20 cellular contexts compared by ENCODE assay signal in genomic region chr6:165002358-165002757, GRCh38.
A peak's percentile ranks its signal among the peaks of the same experiment; 100 is the strongest.
DNase-seq lines count a peak whose midpoint lies in the region; ATAC-seq, FAIRE-seq and TF ChIP-seq lines count a peak whose summit lies in the region.
"Had no signal": no experiment of that assay in that cellular context is flagged by ENCODE, and none has a peak within 500 bp of the region (broad histone marks: within the 10 kb centered on the region; RNA-seq: fewer than 3 reads in every experiment).

No MANE protein-coding gene starts in this region.

- no peaks in the 10 kb centered on the region for H4K20me1 ChIP-seq in K562 (replicated peaks; ENCODE audit: control insufficient read depth, insufficient read depth, low read length)
- H4K20me1 ChIP-seq: BLaER1 treated with 17β-estradiol and CSF1 and Interleukin-3, amounts not matched to agents 10 nM and 100 nM had no signal

- WGBS in K562 (ENCODE audit: insufficient coverage, low coverage, missing lambda C conversion rate) = 2% methylated on average over 4 of the region's 4 CpGs

- DNase-seq in K562 (ENCODE audit: extremely low read depth in 1 of 4, low spot score in 3 of 4) (no peak), frontal cortex (ENCODE audit: low spot score in 2 of 2) (no peak), GM13977 (ENCODE audit: low spot score) (no peak), Right ventricle myocardium superior (no peak)
- DNase-seq: 8988T; AML-193; Caco-2; Calu3; CD4-positive, alpha-beta T cell; CD8-positive, alpha-beta T cell; DMS79 treated with DMSO at 0.1 percent for 48 hours; GF-D8 had no signal

- in situ Hi-C loops in K562 (cut with MboI) = no loop called here
- in situ Hi-C loops in GM13977 (cut with MboI; ENCODE audit: low pct_unique_long_range_greater_than_20kb, low sequenced_read_pairs, unreplicated experiment) = no loop called here

- FAIRE-seq in K562 (lab: Jason Lieb, UNC) = no peak
- FAIRE-seq in frontal cortex (lab: Jason Lieb, UNC) = peak; percentile 10
- FAIRE-seq: A549, D721Med, G401.6, GM12891, GM18507 had no signal

- H3K79me2 ChIP-seq in K562 (ENCODE audit: control insufficient read depth, insufficient read depth, low read length) = no peaks in the 10 kb centered on the region

- H3K36me3 ChIP-seq in K562 (ENCODE audit: control insufficient read depth, insufficient read depth, low read length) = no peaks in the 10 kb centered on the region
- H3K36me3 ChIP-seq: BLaER1 treated with 17β-estradiol and CSF1 and Interleukin-3, amounts not matched to agents 10 nM and 100 nM had no signal

- no peak for TF ChIP-seq POLR2A in K562 (conservative IDR thresholded peaks at IDR 0.05)

- H3K9me1 ChIP-seq in K562 (ENCODE audit: control insufficient read depth, insufficient read depth, low read length) = no peaks in the 10 kb centered on the region

- no peak overlapping the region for H3K27ac ChIP-seq in K562 (ENCODE audit: extremely low read depth, low read depth, low read length)
- H3K27ac ChIP-seq: A549; BLaER1 treated with 17β-estradiol and CSF1 and Interleukin-3, amounts not matched to agents 10 nM and 100 nM; C4-2B had no signal

- no TSS peak for BruUV-seq in K562 (replicated peaks; lab: Mats Ljungman, UMichigan)

- no peak overlapping the region for H3K9ac ChIP-seq in K562 (ENCODE audit: insufficient read depth in 1 of 2, low read depth in 2 of 2, low read length in 2 of 2)
- H3K9ac ChIP-seq: BLaER1 treated with 17β-estradiol and CSF1 and Interleukin-3, amounts not matched to agents 10 nM and 100 nM had no signal

- H3K9me3 ChIP-seq in K562 (replicated peaks; ENCODE audit: control insufficient read depth, insufficient read depth, low read depth, low read length) = peaks cover 2% of the 10 kb centered on the region; the same call in 1 of the 2 replicates
- H3K9me3 ChIP-seq: A549 had no signal

- intact Hi-C loops in K562 (cut with micrococcal nuclease) (no loop called here), Right ventricle myocardium superior (cut with DNase I) (no loop called here)

- TF ChIP-seq CTCF in K562 (IDR thresholded peaks at IDR 0.05 in 2 of 3, conservative IDR thresholded peaks at IDR 0.05 in 1 of 3; ENCODE audit: insufficient read depth in 2 of 3, low read depth in 1 of 3, low read length in 3 of 3) = no peak
- no peak for TF ChIP-seq CTCF in GM13977 (IDR thresholded peaks at IDR 0.05; ENCODE audit: extremely low read depth, insufficient read depth, missing control alignments)

- POLR2A ChIA-PET in K562 (lab: Yijun Ruan, JAX) = no interaction called here

- no peaks in the 10 kb centered on the region for H3K4me1 ChIP-seq in K562 (replicated peaks in 1 of 2; ENCODE audit: control insufficient read depth in 2 of 2, insufficient read depth in 2 of 2, low read length in 2 of 2)
- H3K4me1 ChIP-seq: A549; BLaER1 treated with 17β-estradiol and CSF1 and Interleukin-3, amounts not matched to agents 10 nM and 100 nM; Caco-2 had no signal

- no peak for TF ChIP-seq EP300 in K562 (IDR thresholded peaks at IDR 0.05; ENCODE audit: low read length)

- H3K4me2 ChIP-seq in K562 (ENCODE audit: insufficient read depth, low read length) = no peak overlapping the region
- H3K4me2 ChIP-seq: A549; BLaER1 treated with 17β-estradiol and CSF1 and Interleukin-3, amounts not matched to agents 10 nM and 100 nM had no signal

- H3K4me3 ChIP-seq in K562 = no peak overlapping the region
- H3K4me3 ChIP-seq: A549; BLaER1 treated with 17β-estradiol and CSF1 and Interleukin-3, amounts not matched to agents 10 nM and 100 nM had no signal

- ATAC-seq in K562 (no peak), GM19395 (IDR thresholded peaks at IDR 0.05; ENCODE audit: unreplicated experiment) (no peak), Right ventricle myocardium superior (ENCODE audit: poor library complexity) (no peak)
- ATAC-seq: A549; CD8-positive, alpha-beta T cell had no signal

- no peak for TF ChIP-seq RAD21 in K562 (CRISPR knock-in tag; conservative IDR thresholded peaks at IDR 0.05 in 1 of 2, IDR thresholded peaks at IDR 0.05 in 1 of 2)

- H3K27me3 ChIP-seq in K562 (ENCODE audit: control insufficient read depth in 2 of 2, insufficient read depth in 2 of 2, low read length in 2 of 2) = no peaks in the 10 kb centered on the region
- H3K27me3 ChIP-seq: BLaER1 treated with 17β-estradiol and CSF1 and Interleukin-3, amounts not matched to agents 10 nM and 100 nM had no signal

- CTCF ChIA-PET in K562 (lab: Yijun Ruan, JAX; ENCODE audit: low intra/inter-chr PET ratio) = no interaction called here

- no peak overlapping the region for H2AFZ ChIP-seq in K562 (ENCODE audit: low read depth, low read length)

TF ChIP-seq in K562, 482 proteins besides CTCF, POLR2A, EP300 and RAD21:
- TF ChIP-seq HSF4 (CRISPR knock-in tag; IDR thresholded peaks at IDR 0.05; ENCODE audit: borderline replicate concordance) (no peak), DACH1 (IDR thresholded peaks at IDR 0.05; ENCODE audit: partially characterized antibody) (peak; percentile 93)
